Comparison of ENCODE assay signal across 34 cellular contexts in the genomic region with DNA sequence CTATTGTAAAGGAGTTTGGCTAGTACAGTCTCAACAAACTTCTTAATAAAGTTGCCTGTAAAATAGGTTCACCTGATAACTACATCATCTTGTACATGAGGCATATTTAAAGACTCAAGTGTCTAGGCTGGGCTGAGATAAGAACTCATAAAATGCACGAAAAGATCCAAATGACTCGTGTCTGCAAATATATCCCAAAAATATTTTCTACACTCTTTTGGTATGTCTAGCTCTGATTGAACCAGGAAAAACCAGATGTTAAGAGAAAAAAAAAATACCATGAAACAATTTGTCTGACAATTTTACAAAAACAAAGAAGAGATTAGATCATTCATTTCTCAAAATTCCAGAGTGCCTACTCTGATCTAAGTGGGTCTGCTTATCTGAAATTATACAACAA.
"Had no signal": no experiment of that assay in that cellular context is flagged by ENCODE, and none has a peak within 500 bp of the region (broad histone marks: within the 10 kb centered on the region; RNA-seq: fewer than 3 reads in every experiment).

No MANE protein-coding gene starts in this region.

- H3K4me1 ChIP-seq: adrenal gland, colonic mucosa, esophagus squamous epithelium, foreskin keratinocyte, gastrocnemius medialis had no signal

- H3K27ac ChIP-seq: adrenal gland, colonic mucosa, epithelial cell of prostate, esophagus squamous epithelium, foreskin keratinocyte, gastrocnemius medialis, heart left ventricle had no signal

- H3K27me3 Mint-ChIP-seq: activated CD4-positive, alpha-beta T cell treated with anti-CD3 and anti-CD28 coated beads, Interleukin-2, amount 10 ng/mL, durations not matched to agents 24 days and 14 days; brain had no signal

- DNase-seq: activated CD4-positive, alpha-beta memory T cell treated with anti-CD3 and anti-CD28 coated beads for 36 hours; activated CD4-positive, alpha-beta T cell treated with anti-CD3 and anti-CD28 coated beads for 36 hours; activated CD4-positive, alpha-beta T cell treated with anti-CD3 and anti-CD28 coated beads, Interleukin-2, amount 10 ng/mL, durations not matched to agents 24 days and 14 days; activated CD4-positive, CD25-positive, alpha-beta regulatory T cell; activated CD4-positive, CD25-positive, alpha-beta regulatory T cell treated with anti-CD3 and anti-CD28 coated beads, Interleukin-2, amount 50 U/mL, for 72 hours; activated CD8-positive, alpha-beta memory T cell treated with anti-CD3 and anti-CD28 coated beads, Interleukin-2, amount 10 ng/mL, durations not matched to agents 7 days and 5 days; activated CD8-positive, alpha-beta memory T cell treated with anti-CD3 and anti-CD28 coated beads, Interleukin-2, amount 50 U/mL, for 4 hours; activated CD8-positive, alpha-beta T cell treated with anti-CD3 and anti-CD28 coated beads, Interleukin-2, amount 10 ng/mL, durations not matched to agents 7 days and 5 days; activated effector memory CD4-positive, alpha-beta T cell treated with anti-CD3 and anti-CD28 coated beads, Interleukin-2, amount 50 U/mL, for 16 hours; activated naive CD4-positive, alpha-beta T cell treated with anti-CD3 and anti-CD28 coated beads for 36 hours; activated naive CD8-positive, alpha-beta T cell treated with anti-CD3 and anti-CD28 coated beads for 36 hours; activated naive CD8-positive, alpha-beta T cell treated with anti-CD3 and anti-CD28 coated beads, Interleukin-2, amount 50 U/mL, for 24 hours; activated T-cell treated with anti-CD3 and anti-CD28 coated beads, Interleukin-2, amount 50 U/mL, for 1 hour; activated T-cell treated with anti-CD3 and anti-CD28 coated beads, Interleukin-2, amount 50 U/mL, for 48 hours; adrenal gland; amygdala; aorta; caudate nucleus; colonic mucosa; effector CD8-positive, alpha-beta T cell; esophagus squamous epithelium; foreskin keratinocyte; gastrocnemius medialis; glutamatergic neuron; heart left ventricle; T-helper 2 cell had no signal

- H3K9me3 ChIP-seq: adrenal gland, colonic mucosa, esophagus squamous epithelium, gastrocnemius medialis, heart left ventricle had no signal

- H3K4me1 Mint-ChIP-seq: activated CD4-positive, alpha-beta T cell treated with anti-CD3 and anti-CD28 coated beads for 36 hours; activated CD4-positive, alpha-beta T cell treated with anti-CD3 and anti-CD28 coated beads, Interleukin-2, amount 10 ng/mL, durations not matched to agents 24 days and 14 days; activated CD8-positive, alpha-beta memory T cell treated with anti-CD3 and anti-CD28 coated beads, Interleukin-2, amount 10 ng/mL, durations not matched to agents 7 days and 5 days; activated naive CD4-positive, alpha-beta T cell treated with anti-CD3 and anti-CD28 coated beads, Interleukin-2, amount 50 U/mL, for 24 hours; activated naive CD8-positive, alpha-beta T cell treated with anti-CD3 and anti-CD28 coated beads for 36 hours; activated naive CD8-positive, alpha-beta T cell treated with anti-CD3 and anti-CD28 coated beads, Interleukin-2, amount 50 U/mL, for 24 hours; brain had no signal

- H3K27ac Mint-ChIP-seq: activated CD4-positive, alpha-beta memory T cell treated with anti-CD3 and anti-CD28 coated beads for 36 hours; activated CD4-positive, alpha-beta T cell treated with anti-CD3 and anti-CD28 coated beads for 36 hours; activated CD4-positive, alpha-beta T cell treated with anti-CD3 and anti-CD28 coated beads, Interleukin-2, amount 10 ng/mL, durations not matched to agents 24 days and 14 days; activated CD8-positive, alpha-beta memory T cell treated with anti-CD3 and anti-CD28 coated beads, Interleukin-2, amount 10 ng/mL, durations not matched to agents 7 days and 5 days; activated CD8-positive, alpha-beta T cell treated with anti-CD3 and anti-CD28 coated beads, Interleukin-2, amount 10 ng/mL, durations not matched to agents 7 days and 5 days; activated naive CD4-positive, alpha-beta T cell treated with anti-CD3 and anti-CD28 coated beads for 36 hours; activated naive CD4-positive, alpha-beta T cell treated with anti-CD3 and anti-CD28 coated beads, Interleukin-2, amount 50 U/mL, for 24 hours; activated naive CD8-positive, alpha-beta T cell treated with anti-CD3 and anti-CD28 coated beads for 36 hours; activated naive CD8-positive, alpha-beta T cell treated with anti-CD3 and anti-CD28 coated beads, Interleukin-2, amount 50 U/mL, for 24 hours; activated T-helper 1 cell treated with anti-CD3 and anti-CD28 coated beads, Interleukin-12 subunit alpha, Interleukin-12 subunit beta, Interleukin-2, Interleukin-4 antibody, amounts not matched to agents 30 ng/mL and 10 ng/mL and 1 ng/mL, durations not matched to agents 14 hours and 24 hours and 36 hours; activated T-helper 2 cell treated with anti-CD3 and anti-CD28 coated beads, Interferon-gamma antibody, Interleukin-2, Interleukin-4, amounts not matched to agents 10 μg/mL and 5 μg/mL and 100 μg/mL, durations not matched to agents 14 hours and 24 hours and 36 hours; brain had no signal

- H3K9me3 Mint-ChIP-seq: activated CD4-positive, alpha-beta memory T cell treated with anti-CD3 and anti-CD28 coated beads for 36 hours; activated CD4-positive, alpha-beta T cell treated with anti-CD3 and anti-CD28 coated beads, Interleukin-2, amount 10 ng/mL, durations not matched to agents 24 days and 14 days; activated naive CD4-positive, alpha-beta T cell treated with anti-CD3 and anti-CD28 coated beads for 36 hours; activated naive CD4-positive, alpha-beta T cell treated with anti-CD3 and anti-CD28 coated beads, Interleukin-2, amount 50 U/mL, for 24 hours; activated naive CD8-positive, alpha-beta T cell treated with anti-CD3 and anti-CD28 coated beads for 36 hours; activated naive CD8-positive, alpha-beta T cell treated with anti-CD3 and anti-CD28 coated beads, Interleukin-2, amount 50 U/mL, for 24 hours; activated T-helper 1 cell treated with anti-CD3 and anti-CD28 coated beads, Interleukin-12 subunit alpha, Interleukin-12 subunit beta, Interleukin-2, Interleukin-4 antibody, amounts not matched to agents 30 ng/mL and 10 ng/mL and 1 ng/mL, durations not matched to agents 14 hours and 24 hours and 36 hours; activated T-helper 2 cell treated with anti-CD3 and anti-CD28 coated beads, Interferon-gamma antibody, Interleukin-2, Interleukin-4, amounts not matched to agents 10 μg/mL and 5 μg/mL and 100 μg/mL, durations not matched to agents 14 hours and 24 hours and 36 hours; brain had no signal

- FAIRE-seq: bronchial epithelial cell, endometrium, endothelial cell of umbilical vein had no signal

- H3K27me3 ChIP-seq: adrenal gland, colonic mucosa, esophagus squamous epithelium, foreskin keratinocyte, gastrocnemius medialis, heart left ventricle had no signal

- H3K36me3 ChIP-seq: adrenal gland, colonic mucosa, esophagus squamous epithelium, gastrocnemius medialis, heart left ventricle had no signal

- H3K36me3 Mint-ChIP-seq: activated CD4-positive, alpha-beta memory T cell treated with anti-CD3 and anti-CD28 coated beads for 36 hours; activated CD8-positive, alpha-beta memory T cell treated with anti-CD3 and anti-CD28 coated beads, Interleukin-2, amount 10 ng/mL, durations not matched to agents 7 days and 5 days; activated naive CD4-positive, alpha-beta T cell treated with anti-CD3 and anti-CD28 coated beads, Interleukin-2, amount 50 U/mL, for 24 hours; activated naive CD8-positive, alpha-beta T cell treated with anti-CD3 and anti-CD28 coated beads for 36 hours; brain had no signal

- H3K4me3 ChIP-seq: adrenal gland, colonic mucosa, esophagus squamous epithelium, gastrocnemius medialis, heart left ventricle had no signal

- H3K4me3 Mint-ChIP-seq: activated CD4-positive, alpha-beta memory T cell treated with anti-CD3 and anti-CD28 coated beads for 36 hours; activated CD4-positive, alpha-beta T cell treated with anti-CD3 and anti-CD28 coated beads for 36 hours; activated CD4-positive, alpha-beta T cell treated with anti-CD3 and anti-CD28 coated beads, Interleukin-2, amount 10 ng/mL, durations not matched to agents 24 days and 14 days; activated CD8-positive, alpha-beta memory T cell treated with anti-CD3 and anti-CD28 coated beads, Interleukin-2, amount 10 ng/mL, durations not matched to agents 7 days and 5 days; activated CD8-positive, alpha-beta T cell treated with anti-CD3 and anti-CD28 coated beads, Interleukin-2, amount 10 ng/mL, durations not matched to agents 7 days and 5 days; activated naive CD4-positive, alpha-beta T cell treated with anti-CD3 and anti-CD28 coated beads for 36 hours; activated naive CD4-positive, alpha-beta T cell treated with anti-CD3 and anti-CD28 coated beads, Interleukin-2, amount 50 U/mL, for 24 hours; activated naive CD8-positive, alpha-beta T cell treated with anti-CD3 and anti-CD28 coated beads for 36 hours; activated naive CD8-positive, alpha-beta T cell treated with anti-CD3 and anti-CD28 coated beads, Interleukin-2, amount 50 U/mL, for 24 hours; activated T-helper 1 cell treated with anti-CD3 and anti-CD28 coated beads, Interleukin-12 subunit alpha, Interleukin-12 subunit beta, Interleukin-2, Interleukin-4 antibody, amounts not matched to agents 30 ng/mL and 10 ng/mL and 1 ng/mL, durations not matched to agents 14 hours and 24 hours and 36 hours; brain had no signal
